Comparison of ENCODE assay signal across 8 cellular contexts in the genomic region with DNA sequence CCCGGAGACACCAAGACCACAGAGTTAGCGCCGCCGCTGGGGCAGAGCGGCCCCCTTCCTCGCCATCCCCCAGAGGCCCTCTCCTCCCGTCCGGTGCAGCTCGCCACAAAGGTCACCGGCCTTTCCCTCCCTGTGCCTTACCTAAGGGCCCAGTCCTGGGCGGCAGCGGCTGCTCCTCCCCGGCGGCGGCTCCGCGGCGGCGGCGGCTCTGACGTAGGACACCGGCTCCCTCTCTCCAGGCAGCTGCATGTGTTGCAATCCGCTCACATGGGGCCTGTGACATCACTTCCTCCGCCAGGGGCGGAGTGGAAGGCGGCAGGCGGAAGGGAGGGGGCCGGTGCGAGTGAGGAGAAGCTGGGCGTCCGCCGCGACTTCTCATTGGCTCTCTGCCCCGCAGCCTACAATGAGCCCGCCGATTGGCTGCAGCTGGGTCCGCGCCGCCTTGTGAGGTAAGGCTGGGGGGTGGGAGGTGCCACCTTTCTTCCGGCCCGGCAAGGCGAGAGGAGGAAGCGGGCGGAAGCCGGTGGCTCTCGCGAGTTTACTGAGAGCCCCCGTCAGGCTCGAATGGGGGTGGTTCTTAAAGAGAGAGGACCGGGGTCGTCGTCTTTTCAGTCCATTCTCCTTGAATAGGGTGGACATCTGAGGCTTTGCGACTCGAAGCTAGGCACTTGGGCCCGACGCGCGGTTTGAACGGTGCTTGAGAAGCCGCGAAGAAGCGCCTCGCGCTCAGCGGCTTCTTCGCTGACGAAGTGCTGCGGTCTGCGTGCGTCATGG. TPM values are rescaled to one million over a fixed set of nuclear protein-coding genes. Genes with fewer than 3 reads are reported as not detected.
DNase-seq lines count a peak whose midpoint lies in the region; ATAC-seq and TF ChIP-seq lines count a peak whose summit lies in the region.

A gene (minus strand): TSS at position 281 of the 774 bp plus-strand sequence. CDS start 318 bp downstream, outside the sequence.

- DNase-seq in DMS153 treated with DMSO at 0.1 percent for 48 hours (lab: John Stamatoyannopoulos, UW; ENCODE audit: unreplicated experiment) (peak; percentile 76), KBM-7 (peak; percentile 100), epithelial cell of proximal tubule (ENCODE audit: low read depth) (peak; percentile 76)
- peak; percentile 99 for DNase-seq in activated T-cell treated with anti-CD3 and anti-CD28 coated beads, Interleukin-2, amount 50 U/mL, for 24 hours
- DNase-seq in stimulated activated CD8-positive, alpha-beta memory T cell treated with anti-CD3 and anti-CD28 coated beads, Interleukin-4, amount 100 ng/mL, for 48 hours, result peak; percentile 99

- H3K4me1 Mint-ChIP-seq in activated T-cell treated with anti-CD3 and anti-CD28 coated beads, Interleukin-2, amount 50 U/mL, for 24 hours (ENCODE audit: low read depth), result peaks cover 71% of the 10 kb centered on the region

- H3K9ac ChIP-seq in mucosa of rectum (ENCODE audit: low read depth in 1 of 2, low read length in 2 of 2), result peak within 1 kb of the TSS; percentile 97 to 100

- H3K27ac ChIP-seq in mucosa of rectum (ENCODE audit: low read depth in 2 of 2, low read length in 2 of 2), result peak within 1 kb of the TSS; percentile 96 to 100

- H3K9me3 ChIP-seq in mucosa of rectum (ENCODE audit: control insufficient read depth in 2 of 2, low read length in 2 of 2), result no peaks in the 10 kb centered on the region

- TF ChIP-seq CTCF in epithelial cell of proximal tubule (conservative IDR thresholded peaks at IDR 0.05; ENCODE audit: low read depth, low read length), result no peak

- peak within 1 kb of the TSS; percentile 99 for H3K4me3 ChIP-seq in epithelial cell of proximal tubule (ENCODE audit: low read depth, low read length)
- peak within 1 kb of the TSS; percentile 87 to 98 for H3K4me3 ChIP-seq in mucosa of rectum (ENCODE audit: low read length in 2 of 2)

- no peaks in the 10 kb centered on the region for H3K27me3 Mint-ChIP-seq in activated T-cell treated with anti-CD3 and anti-CD28 coated beads, Interleukin-2, amount 50 U/mL, for 24 hours

- peaks cover 6 to 10% of the 10 kb centered on the region in 2 donors for H3K36me3 ChIP-seq in mucosa of rectum (ENCODE audit: control insufficient read depth in 2 of 2, insufficient read depth in 2 of 2, low read length in 2 of 2)

- in situ Hi-C loops in KBM-7 (cut with MboI; ENCODE audit: low pct_unique_long_range_greater_than_20kb, low sequenced_read_pairs), result no loop called here

- peaks cover 26 to 31% of the 10 kb centered on the region in 2 donors for H3K4me1 ChIP-seq in mucosa of rectum (ENCODE audit: control insufficient read depth in 2 of 2, insufficient read depth in 2 of 2, low read length in 2 of 2)

- peak within 1 kb of the TSS; percentile 99 for H3K27ac Mint-ChIP-seq in activated T-cell treated with anti-CD3 and anti-CD28 coated beads, Interleukin-2, amount 50 U/mL, for 24 hours

- peaks cover 86% of the 10 kb centered on the region for H3K36me3 Mint-ChIP-seq in activated T-cell treated with anti-CD3 and anti-CD28 coated beads, Interleukin-2, amount 50 U/mL, for 24 hours (ENCODE audit: low read depth)

- H3K27me3 ChIP-seq in mucosa of rectum (ENCODE audit: control insufficient read depth in 2 of 2, insufficient read depth in 2 of 2, low read length in 2 of 2), result no peaks in the 10 kb centered on the region

- peak; percentile 94 for ATAC-seq in GM21717 (IDR thresholded peaks at IDR 0.05; ENCODE audit: unreplicated experiment)

- peak within 1 kb of the TSS; percentile 98 for H3K4me3 Mint-ChIP-seq in activated T-cell treated with anti-CD3 and anti-CD28 coated beads, Interleukin-2, amount 50 U/mL, for 24 hours

- H3K9me3 Mint-ChIP-seq in activated T-cell treated with anti-CD3 and anti-CD28 coated beads, Interleukin-2, amount 50 U/mL, for 24 hours, result no peaks in the 10 kb centered on the region

TF ChIP-seq in PFSK-1, 5 proteins besides CTCF, POLR2A, EP300 and RAD21:
- TF ChIP-seq, protein P1, sequence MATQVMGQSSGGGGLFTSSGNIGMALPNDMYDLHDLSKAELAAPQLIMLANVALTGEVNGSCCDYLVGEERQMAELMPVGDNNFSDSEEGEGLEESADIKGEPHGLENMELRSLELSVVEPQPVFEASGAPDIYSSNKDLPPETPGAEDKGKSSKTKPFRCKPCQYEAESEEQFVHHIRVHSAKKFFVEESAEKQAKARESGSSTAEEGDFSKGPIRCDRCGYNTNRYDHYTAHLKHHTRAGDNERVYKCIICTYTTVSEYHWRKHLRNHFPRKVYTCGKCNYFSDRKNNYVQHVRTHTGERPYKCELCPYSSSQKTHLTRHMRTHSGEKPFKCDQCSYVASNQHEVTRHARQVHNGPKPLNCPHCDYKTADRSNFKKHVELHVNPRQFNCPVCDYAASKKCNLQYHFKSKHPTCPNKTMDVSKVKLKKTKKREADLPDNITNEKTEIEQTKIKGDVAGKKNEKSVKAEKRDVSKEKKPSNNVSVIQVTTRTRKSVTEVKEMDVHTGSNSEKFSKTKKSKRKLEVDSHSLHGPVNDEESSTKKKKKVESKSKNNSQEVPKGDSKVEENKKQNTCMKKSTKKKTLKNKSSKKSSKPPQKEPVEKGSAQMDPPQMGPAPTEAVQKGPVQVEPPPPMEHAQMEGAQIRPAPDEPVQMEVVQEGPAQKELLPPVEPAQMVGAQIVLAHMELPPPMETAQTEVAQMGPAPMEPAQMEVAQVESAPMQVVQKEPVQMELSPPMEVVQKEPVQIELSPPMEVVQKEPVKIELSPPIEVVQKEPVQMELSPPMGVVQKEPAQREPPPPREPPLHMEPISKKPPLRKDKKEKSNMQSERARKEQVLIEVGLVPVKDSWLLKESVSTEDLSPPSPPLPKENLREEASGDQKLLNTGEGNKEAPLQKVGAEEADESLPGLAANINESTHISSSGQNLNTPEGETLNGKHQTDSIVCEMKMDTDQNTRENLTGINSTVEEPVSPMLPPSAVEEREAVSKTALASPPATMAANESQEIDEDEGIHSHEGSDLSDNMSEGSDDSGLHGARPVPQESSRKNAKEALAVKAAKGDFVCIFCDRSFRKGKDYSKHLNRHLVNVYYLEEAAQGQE (IDR thresholded peaks at IDR 0.05; ENCODE audit: insufficient read depth in 1 of 2, low read depth in 2 of 2, low read length in 2 of 2), result peak in 1 of 2 experiments; percentile 45; a peak in 1 of 4 replicates
- TF ChIP-seq TAF1 (IDR thresholded peaks at IDR 0.05; ENCODE audit: borderline replicate concordance, insufficient read depth, low read length) (peak; percentile 73; the same call in 1 of the 2 replicates), POLR2AphosphoS5 (IDR thresholded peaks at IDR 0.05; ENCODE audit: low read depth, low read length) (peak; percentile 74), FOXP2 (optimal IDR thresholded peaks at IDR 0.05; ENCODE audit: borderline replicate concordance, extremely low read depth, extremely low read length, insufficient read depth) (peak; percentile 86), SIN3A (IDR thresholded peaks at IDR 0.05; ENCODE audit: borderline replicate concordance, insufficient read depth, low read length) (peak; percentile 67; the same call in 1 of the 2 replicates)

RNA-seq across cellular contexts. Expression of the gene that starts here (rescaled TPM):
- polyA plus RNA-seq in PFSK-1 (2012; ENCODE audit: insufficient read length, low read depth), result 98.9 TPM
- 65.1 and 125 TPM in 2 replicates for total RNA-seq in epithelial cell of proximal tubule

Comparison
In these comparisons a context has a peak if more than half of its experiments do, and no peak if none do; other contexts are left out.
1. Peak in every context shown above with its lines: DNase-seq, ATAC-seq, H3K4me3 ChIP-seq and H3K27ac ChIP-seq.